16 cellular contexts compared by ENCODE assay signal in genomic region chr16:58421529-58421928, GRCh38. TPM values are rescaled to one million over a fixed set of nuclear protein-coding genes. Genes with fewer than 3 reads are reported as not detected.
DNase-seq lines count a peak whose midpoint lies in the region; ATAC-seq and TF ChIP-seq lines count a peak whose summit lies in the region.
"Had no signal": no experiment of that assay in that cellular context is flagged by ENCODE, and none has a peak within 500 bp of the region (broad histone marks: within the 10 kb centered on the region; RNA-seq: fewer than 3 reads in every experiment).

No MANE protein-coding gene starts in this region.

- H3K27ac Mint-ChIP-seq in HFFc6: no peak overlapping the region
- no peak overlapping the region for H3K27ac Mint-ChIP-seq in activated naive CD4-positive, alpha-beta T cell treated with anti-CD3 and anti-CD28 coated beads, Interleukin-2, amount 10 ng/mL, durations not matched to agents 7 days and 5 days
- H3K27ac Mint-ChIP-seq: activated CD8-positive, alpha-beta memory T cell treated with anti-CD3 and anti-CD28 coated beads, Interleukin-2, amount 10 ng/mL, durations not matched to agents 7 days and 5 days; activated naive CD4-positive, alpha-beta T cell treated with anti-CD3 and anti-CD28 coated beads, Interleukin-2, amount 50 U/mL, for 72 hours; mesothelial cell of epicardium had no signal

- H3K9me3 Mint-ChIP-seq in HFFc6: no peaks in the 10 kb centered on the region
- no peaks in the 10 kb centered on the region for H3K9me3 Mint-ChIP-seq in activated naive CD4-positive, alpha-beta T cell treated with anti-CD3 and anti-CD28 coated beads, Interleukin-2, amount 10 ng/mL, durations not matched to agents 7 days and 5 days
- H3K9me3 Mint-ChIP-seq: activated naive CD4-positive, alpha-beta T cell treated with anti-CD3 and anti-CD28 coated beads, Interleukin-2, amount 50 U/mL, for 72 hours; mesothelial cell of epicardium had no signal

- no peaks in the 10 kb centered on the region for H3K36me3 Mint-ChIP-seq in HFFc6 (ENCODE audit: low read depth)
- H3K36me3 Mint-ChIP-seq in activated naive CD4-positive, alpha-beta T cell treated with anti-CD3 and anti-CD28 coated beads, Interleukin-2, amount 10 ng/mL, durations not matched to agents 7 days and 5 days: no peaks in the 10 kb centered on the region
- H3K36me3 Mint-ChIP-seq: activated CD8-positive, alpha-beta memory T cell treated with anti-CD3 and anti-CD28 coated beads, Interleukin-2, amount 10 ng/mL, durations not matched to agents 7 days and 5 days; activated naive CD4-positive, alpha-beta T cell treated with anti-CD3 and anti-CD28 coated beads, Interleukin-2, amount 50 U/mL, for 72 hours; mesothelial cell of epicardium had no signal

- DNase-seq in AG08395 (ENCODE audit: low spot score) (peak; percentile 75), HFFc6 (peak; percentile 19), amniotic epithelial cell (ENCODE audit: low read depth) (peak; percentile 58), left cardiac atrium (peak; percentile 47), NCI-H69 (lab: John Stamatoyannopoulos, UW) (no peak), anterior cingulate cortex (lab: John Stamatoyannopoulos, UW) (no peak)
- DNase-seq in activated naive CD4-positive, alpha-beta T cell treated with anti-CD3 and anti-CD28 coated beads, Interleukin-2, amount 10 ng/mL, durations not matched to agents 7 days and 5 days: no peak
- DNase-seq: activated CD8-positive, alpha-beta memory T cell treated with anti-CD3 and anti-CD28 coated beads, Interleukin-2, amount 10 ng/mL, durations not matched to agents 7 days and 5 days; DMS 273 treated with DMSO at 0.1 percent for 48 hours; NCI-H524; ovary; SJCRH30 had no signal

- CTCF ChIA-PET in activated naive CD4-positive, alpha-beta T cell treated with anti-CD3 and anti-CD28 coated beads, Interleukin-2, amount 10 ng/mL, durations not matched to agents 7 days and 5 days (lab: Charles Lee): no interaction called here

- peaks cover 24% of the 10 kb centered on the region for H3K27me3 Mint-ChIP-seq in HFFc6 (ENCODE audit: insufficient read depth)
- peaks cover 26% of the 10 kb centered on the region for H3K27me3 Mint-ChIP-seq in activated naive CD4-positive, alpha-beta T cell treated with anti-CD3 and anti-CD28 coated beads, Interleukin-2, amount 10 ng/mL, durations not matched to agents 7 days and 5 days

- H3K4me3 Mint-ChIP-seq in HFFc6: no peak overlapping the region; the same call in 1 of the 2 replicates
- H3K4me3 Mint-ChIP-seq in activated naive CD4-positive, alpha-beta T cell treated with anti-CD3 and anti-CD28 coated beads, Interleukin-2, amount 10 ng/mL, durations not matched to agents 7 days and 5 days: no peak overlapping the region
- H3K4me3 Mint-ChIP-seq: activated CD8-positive, alpha-beta memory T cell treated with anti-CD3 and anti-CD28 coated beads, Interleukin-2, amount 10 ng/mL, durations not matched to agents 7 days and 5 days; mesothelial cell of epicardium had no signal

- intact Hi-C loops in left cardiac atrium (cut with DNase I): loop anchor here in 1 of 2 donors (5.0 kb wide), 1 partner anchor 84 kb away; no protein-coding TSS in a partner anchor

- ATAC-seq in left cardiac atrium (peak; percentile 13 to 24), HG03039 (IDR thresholded peaks at IDR 0.05; ENCODE audit: unreplicated experiment) (no peak)
- ATAC-seq: activated CD8-positive, alpha-beta memory T cell treated with anti-CD3 and anti-CD28 coated beads, Interleukin-2, amount 10 ng/mL, durations not matched to agents 7 days and 5 days; activated naive CD4-positive, alpha-beta T cell treated with anti-CD3 and anti-CD28 coated beads, Interleukin-2, amount 50 U/mL, for 72 hours; GM12878 had no signal

- H3K4me1 Mint-ChIP-seq in HFFc6 (ENCODE audit: low read depth): peaks cover 26% of the 10 kb centered on the region
- peaks cover 17% of the 10 kb centered on the region for H3K4me1 Mint-ChIP-seq in activated naive CD4-positive, alpha-beta T cell treated with anti-CD3 and anti-CD28 coated beads, Interleukin-2, amount 10 ng/mL, durations not matched to agents 7 days and 5 days
- H3K4me1 Mint-ChIP-seq: mesothelial cell of epicardium had no signal

- TF ChIP-seq CTCF in HFFc6 (IDR thresholded peaks at IDR 0.05): no peak

RNA-seq across cellular contexts. Expression of gene GINS3, which starts 29.3 kb away (rescaled TPM):
- total RNA-seq in HFFc6 (2021; fragmentation: NEBNext Ultra II Directional; extraction: Animal tissue kit (Norgen Biotek cat#: 25700)): 1 to 10 TPM; 3.0 to 6.4 (median 5.9) TPM
- 1 to 10 TPM; 5.0 to 5.6 TPM for total RNA-seq in left cardiac atrium

Comparison
In these comparisons a context has a peak if more than half of its experiments do, and no peak if none do; other contexts are left out.
1. DNase-seq: peak in AG08395 (single experiment), HFFc6 (single experiment), amniotic epithelial cell (single experiment) and left cardiac atrium (single experiment); none in activated naive CD4-positive, alpha-beta T cell treated with anti-CD3 and anti-CD28 coated beads, Interleukin-2, amount 10 ng/mL, durations not matched to agents 7 days and 5 days (single experiment), NCI-H69 (single experiment) and anterior cingulate cortex (0 of 58).